In the genomic region with DNA sequence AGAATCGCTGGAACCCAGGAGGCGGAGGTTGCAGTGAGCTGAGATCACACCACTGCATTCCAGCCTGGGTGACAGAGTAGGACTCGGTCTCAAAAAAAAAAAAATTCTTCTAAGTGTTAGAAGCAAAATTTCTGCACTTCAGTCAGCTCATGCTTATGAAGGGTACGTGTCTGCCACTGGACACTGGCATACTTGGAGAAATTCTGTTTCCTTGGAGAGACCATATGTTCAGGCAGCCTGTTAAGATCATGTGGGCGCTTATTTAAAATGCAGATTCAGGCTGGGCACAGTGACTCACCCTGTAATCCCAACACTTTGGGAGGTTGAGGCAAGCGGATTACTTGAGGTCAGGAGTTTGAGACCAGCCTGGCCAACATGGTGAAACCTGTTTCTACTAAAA, we compare ENCODE assay signal across 16 cellular contexts.
A peak's percentile ranks its signal among the peaks of the same experiment; 100 is the strongest.
DNase-seq lines count a peak whose midpoint lies in the region; ATAC-seq, FAIRE-seq and TF ChIP-seq lines count a peak whose summit lies in the region.
"Had no signal": no experiment of that assay in that cellular context is flagged by ENCODE, and none has a peak within 500 bp of the region (broad histone marks: within the 10 kb centered on the region; RNA-seq: fewer than 3 reads in every experiment).

No MANE protein-coding gene starts in this region.

- H3K27ac ChIP-seq in H1 (ENCODE audit: low read depth, low read length): no peak overlapping the region
- no peak overlapping the region for H3K27ac ChIP-seq in sigmoid colon
- H3K27ac ChIP-seq: GM23248 had no signal

- H3K18ac ChIP-seq in H1 (ENCODE audit: extremely low read depth, low read length): no peak overlapping the region

- DNase-seq in EH (ENCODE audit: low read depth) (peak; percentile 5), H1 (ENCODE audit: low read depth in 1 of 2, low spot score in 2 of 2) (no peak), sigmoid colon (peak; percentile 2), EL (no peak), mucosa of descending colon (no peak)
- DNase-seq: Calu3; CD4-positive, alpha-beta T cell; DMS153; DMS79 treated with DMSO at 0.1 percent for 48 hours; GM23248; H7 had no signal

- no peak overlapping the region for H3K14ac ChIP-seq in H1 (ENCODE audit: insufficient read length)

- TF ChIP-seq EP300 in H1 (IDR thresholded peaks at IDR 0.05; ENCODE audit: borderline replicate concordance in 1 of 2, low read depth in 2 of 2, low read length in 2 of 2) (no peak), sigmoid colon (IDR thresholded peaks at IDR 0.05) (no peak)

- H4K91ac ChIP-seq in H1 (replicated peaks; ENCODE audit: insufficient read length, low read length): no peak overlapping the region

- no peak for TF ChIP-seq RAD21 in H1 (IDR thresholded peaks at IDR 0.05 in 1 of 2, conservative IDR thresholded peaks at IDR 0.05 in 1 of 2; ENCODE audit: low read depth in 2 of 2, low read length in 2 of 2)

- H3K4me1 ChIP-seq in H1 (replicated peaks in 1 of 4; ENCODE audit: control insufficient read depth in 3 of 4, insufficient read depth in 4 of 4, low read length in 3 of 4): peaks cover 4 to 26% (median 18%) of the 10 kb centered on the region in 4 experiments
- H3K4me1 ChIP-seq in sigmoid colon: no peaks in the 10 kb centered on the region
- H3K4me1 ChIP-seq in mucosa of descending colon (ENCODE audit: low read depth): no peaks in the 10 kb centered on the region

- H4K5ac ChIP-seq in H1 (ENCODE audit: insufficient read length, low read depth, low read length): no peak overlapping the region

- H3K9me3 ChIP-seq in H1 (ENCODE audit: insufficient read depth in 2 of 2, low read depth in 1 of 2, low read length in 1 of 2) (peaks cover 0 to 3% of the 10 kb centered on the region in 2 experiments; a peak in 1 of 4 replicates), sigmoid colon (peaks cover 0 to 10% (median 2%) of the 10 kb centered on the region in 4 donors), mucosa of descending colon (peaks cover 18% of the 10 kb centered on the region)

- no peak overlapping the region for H3K23ac ChIP-seq in H1 (ENCODE audit: insufficient read length)

- no peak overlapping the region for H3K9ac ChIP-seq in H1 (replicated peaks in 1 of 4; ENCODE audit: extremely low read depth in 1 of 4, low read depth in 3 of 4, low read length in 3 of 4)
- H3K9ac ChIP-seq: GM23248 had no signal

- no peak overlapping the region for H3K4ac ChIP-seq in H1 (replicated peaks; ENCODE audit: insufficient read length, low read depth, low read length)

- FAIRE-seq in H1 (lab: Jason Lieb, UNC): no peak
- FAIRE-seq: A204.1, HepG2, HTR-8/SVneo had no signal

- no peak overlapping the region for H4K8ac ChIP-seq in H1 (ENCODE audit: extremely low read depth, insufficient read depth, low read length)

- TF ChIP-seq CTCF in H1 (IDR thresholded peaks at IDR 0.05; ENCODE audit: control extremely low read depth in 1 of 3, insufficient read depth in 1 of 3, low read depth in 1 of 3, low read length in 3 of 3) (no peak), sigmoid colon (IDR thresholded peaks at IDR 0.05) (no peak), mucosa of descending colon (IDR thresholded peaks at IDR 0.05) (no peak)

- H3K4me3 ChIP-seq in H1 (ENCODE audit: extremely low read depth in 1 of 4, insufficient read depth in 2 of 4, low read depth in 3 of 4, low read length in 4 of 4) (no peak overlapping the region), sigmoid colon (no peak overlapping the region), mucosa of descending colon (no peak overlapping the region)
- H3K4me3 ChIP-seq: GM23248 had no signal

- no peak overlapping the region for H2AK5ac ChIP-seq in H1 (ENCODE audit: low read depth, low read length)

- H3K56ac ChIP-seq in H1 (replicated peaks; ENCODE audit: insufficient read length, low read depth, low read length): no peak overlapping the region

- H2BK5ac ChIP-seq in H1 (ENCODE audit: low read depth, low read length): no peak overlapping the region; the same call in 1 of the 2 replicates

- H3K79me1 ChIP-seq in H1 (ENCODE audit: low read depth, low read length): no peaks in the 10 kb centered on the region

- H2BK12ac ChIP-seq in H1 (ENCODE audit: low read depth, low read length): 0 out of 2 replicates have a peak overlapping the region, but pooled peaks have one; percentile 9

- ATAC-seq in GM19452 (IDR thresholded peaks at IDR 0.05; ENCODE audit: unreplicated experiment): no peak
- ATAC-seq in GM18907 (IDR thresholded peaks at IDR 0.05; ENCODE audit: unreplicated experiment): no peak
- ATAC-seq in mucosa of descending colon: no peak
- ATAC-seq: HepG2 had no signal

- H3K79me2 ChIP-seq in H1 (ENCODE audit: control insufficient read depth in 1 of 2, insufficient read depth in 2 of 2, low read length in 2 of 2): no peaks in the 10 kb centered on the region

- H2AFZ ChIP-seq in H1 (ENCODE audit: low read length): no peak overlapping the region
- H2AFZ ChIP-seq: GM23248 had no signal

- WGBS in H1 (ENCODE audit: extremely low coverage in 1 of 2, insufficient coverage in 1 of 2, insufficient read length in 1 of 2, insufficient replicate concordance in 2 of 2, low coverage in 1 of 2, low lambda C conversion rate in 2 of 2, missing lambda C conversion rate in 1 of 2), 2 experiments: 90% methylated on average over 6 of the region's 6 CpGs; no CpG with 5 or more reads in 1 of the 2 experiments
- 83 to 88% methylated on average over 6 of the region's 6 CpGs for WGBS in sigmoid colon, 2 donors

- CTCF ChIA-PET in H1 (lab: Charles Lee; ENCODE audit: partially characterized antibody): interaction anchor here (0.6 to 5.8 kb wide), 6 partner anchors 13 to 149 kb away, joined by 3 to 24 read pairs (median 6); no protein-coding TSS in a partner anchor

- H3K27me3 ChIP-seq in H1 (replicated peaks in 1 of 4; ENCODE audit: control insufficient read depth in 3 of 4, extremely low read depth in 1 of 4, insufficient read depth in 3 of 4, low read length in 3 of 4): no peaks in the 10 kb centered on the region
- H3K27me3 ChIP-seq in sigmoid colon: no peaks in the 10 kb centered on the region

- no peak overlapping the region for H2BK20ac ChIP-seq in H1 (ENCODE audit: low read length)

- POLR2A ChIA-PET in H1 (lab: Charles Lee; ENCODE audit: partially characterized antibody): interaction anchor here (1.1 kb wide), 1 partner anchor 9 kb away, joined by 3 read pairs; no protein-coding TSS in a partner anchor

- H3K36me3 ChIP-seq in H1 (ENCODE audit: control insufficient read depth in 2 of 4, insufficient read depth in 4 of 4, low read length in 3 of 4) (no peaks in the 10 kb centered on the region), sigmoid colon (no peaks in the 10 kb centered on the region), mucosa of descending colon (ENCODE audit: low read depth) (no peaks in the 10 kb centered on the region)

- intact Hi-C loops in sigmoid colon (cut with DNase I): no loop called here
- intact Hi-C loops in mucosa of descending colon (cut with DNase I, micrococcal nuclease): no loop called here

- H3K23me2 ChIP-seq in H1 (ENCODE audit: low read depth, low read length): no peaks in the 10 kb centered on the region

- H3K4me2 ChIP-seq in H1 (ENCODE audit: insufficient read depth in 1 of 2, low read depth in 2 of 2, low read length in 2 of 2): no peak overlapping the region

- TF ChIP-seq POLR2A in H1 (IDR thresholded peaks at IDR 0.05; ENCODE audit: control extremely low read depth in 1 of 2, low read depth in 2 of 2, low read length in 2 of 2): no peak
- no peak for TF ChIP-seq POLR2A in sigmoid colon (IDR thresholded peaks at IDR 0.05)

- no peak overlapping the region for H2BK15ac ChIP-seq in H1 (ENCODE audit: low read length)

- H2BK120ac ChIP-seq in H1 (replicated peaks; ENCODE audit: low read depth, low read length): no peak overlapping the region

- no peaks in the 10 kb centered on the region for H4K20me1 ChIP-seq in H1 (replicated peaks in 1 of 2; ENCODE audit: control insufficient read depth in 1 of 2, insufficient read depth in 2 of 2, low read length in 2 of 2)

TF ChIP-seq in H1, 55 proteins besides CTCF, POLR2A, EP300 and RAD21:
- TF ChIP-seq CREB1 (IDR thresholded peaks at IDR 0.05) (no peak), TBP (IDR thresholded peaks at IDR 0.05; ENCODE audit: low read depth, low read length) (no peak), CTBP2 (IDR thresholded peaks at IDR 0.05; ENCODE audit: borderline replicate concordance, insufficient read depth, insufficient read length, low read length) (no peak), KDM1A (IDR thresholded peaks at IDR 0.05; ENCODE audit: borderline replicate concordance, low read length) (no peak), ASH2L (IDR thresholded peaks at IDR 0.05; ENCODE audit: low read length) (no peak), PHF8 (conservative IDR thresholded peaks at IDR 0.05; ENCODE audit: low read depth, low read length) (no peak), CHD2 (IDR thresholded peaks at IDR 0.05; ENCODE audit: low read length) (no peak), BACH1 (IDR thresholded peaks at IDR 0.05; ENCODE audit: low read length) (no peak), ATF2 (IDR thresholded peaks at IDR 0.05; ENCODE audit: low read length) (no peak), RXRA (IDR thresholded peaks at IDR 0.05; ENCODE audit: insufficient read depth, low read depth, low read length) (no peak)
- TF ChIP-seq, protein P1, sequence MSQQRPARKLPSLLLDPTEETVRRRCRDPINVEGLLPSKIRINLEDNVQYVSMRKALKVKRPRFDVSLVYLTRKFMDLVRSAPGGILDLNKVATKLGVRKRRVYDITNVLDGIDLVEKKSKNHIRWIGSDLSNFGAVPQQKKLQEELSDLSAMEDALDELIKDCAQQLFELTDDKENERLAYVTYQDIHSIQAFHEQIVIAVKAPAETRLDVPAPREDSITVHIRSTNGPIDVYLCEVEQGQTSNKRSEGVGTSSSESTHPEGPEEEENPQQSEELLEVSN (IDR thresholded peaks at IDR 0.05): no peak
TF ChIP-seq in H1: peak in this region for 0.

Comparison
In these comparisons a context has a peak if more than half of its experiments do, and no peak if none do; other contexts are left out.
1. DNase-seq: peak in EH (single experiment) and sigmoid colon (single experiment); none in H1 (0 of 2), EL (single experiment) and mucosa of descending colon (0 of 3).